In genomic region chr16:56136256-56136655, GRCh38 we compare ENCODE assay signal across 3 cellular contexts.
"Had no signal": no experiment of that assay in that cellular context is flagged by ENCODE, and none has a peak within 500 bp of the region (broad histone marks: within the 10 kb centered on the region; RNA-seq: fewer than 3 reads in every experiment).

No MANE protein-coding gene starts in this region.

- DNase-seq: GDM1, GF-D8 had no signal

- H3K4me3 ChIP-seq: GM12878 had no signal

- ATAC-seq: GM12878 had no signal
